ENCODE assay signal across 13 cellular contexts in the genomic region with DNA sequence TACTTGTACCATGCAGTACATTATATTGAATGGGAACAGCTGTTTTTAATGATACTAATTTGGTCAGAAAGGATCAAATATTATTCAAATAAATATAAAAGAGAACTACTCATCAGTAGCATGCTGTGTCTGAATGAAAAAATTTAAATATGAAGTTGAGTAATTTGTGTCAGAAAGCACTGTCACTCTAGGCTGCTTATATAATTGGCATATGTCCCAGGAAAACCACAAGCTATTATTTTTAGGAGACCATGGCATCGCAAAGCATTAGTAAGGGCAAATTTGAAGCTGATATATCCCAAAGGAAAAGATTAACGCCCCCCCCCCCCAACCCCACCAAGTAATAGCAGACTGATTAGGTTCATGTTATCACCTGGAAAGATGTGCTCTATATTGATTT.
A peak's percentile ranks its signal among the peaks of the same experiment; 100 is the strongest.
DNase-seq lines count a peak whose midpoint lies in the region.
"Had no signal": no experiment of that assay in that cellular context is flagged by ENCODE, and none has a peak within 500 bp of the region (broad histone marks: within the 10 kb centered on the region; RNA-seq: fewer than 3 reads in every experiment).

No MANE protein-coding gene starts in this region.

- DNase-seq in Kasumi-1 (lab: John Stamatoyannopoulos, UW): peak; percentile 2 to 9
- DNase-seq in NCI-H1694 (lab: John Stamatoyannopoulos, UW): peak; percentile 24
- peak; percentile 1 for DNase-seq in OCI-M1 (lab: John Stamatoyannopoulos, UW)
- no peak for DNase-seq in RKO (ENCODE audit: low spot score)
- DNase-seq in foreskin melanocyte: no peak
- no peak for DNase-seq in T-helper 2 cell
- DNase-seq: ACHN; AML-193; CD4-positive, alpha-beta T cell; DMS153; DMS79; GF-D8; HCEC 1CT had no signal

Comparison
In these comparisons a context has a peak if more than half of its experiments do, and no peak if none do; other contexts are left out.
1. DNase-seq: peak in Kasumi-1 (2 of 2), NCI-H1694 (single experiment) and OCI-M1 (single experiment); none in RKO (single experiment), foreskin melanocyte (single experiment) and T-helper 2 cell (0 of 5).